ENCODE assay signal across 19 cellular contexts in genomic region chr10:97560731-97561381, GRCh38. TPM values are rescaled to one million over a fixed set of nuclear protein-coding genes. Genes with fewer than 3 reads are reported as not detected.
DNase-seq lines count a peak whose midpoint lies in the region; ATAC-seq, FAIRE-seq and TF ChIP-seq lines count a peak whose summit lies in the region.
"Not testable (repeated sequence)": the region's sequence is repeated elsewhere in the genome, so short reads cannot be mapped to it uniquely, and the experiment has no call there.
"Had no signal": no experiment of that assay in that cellular context is flagged by ENCODE, and none has a peak within 500 bp of the region (broad histone marks: within the 10 kb centered on the region; RNA-seq: fewer than 3 reads in every experiment).

No MANE protein-coding gene starts in this region.

- not testable (repeated sequence) for H3K9me3 Mint-ChIP-seq in activated T-cell treated with anti-CD3 and anti-CD28 coated beads, Interleukin-2, amount 50 U/mL, for 24 hours; endothelial cell (ENCODE audit: unreplicated experiment)

- not testable (repeated sequence) for H3K36me3 ChIP-seq in HEK293 (ENCODE audit: control insufficient read depth in 2 of 2, insufficient read depth in 1 of 2, low read length in 2 of 2); heart left ventricle; liver (ENCODE audit: control insufficient read depth in 4 of 4, insufficient read depth in 3 of 4, low read depth in 1 of 4, low read length in 3 of 4); pancreas

- intact Hi-C loops in heart left ventricle (cut with DNase I), result loop anchor here in 1 of 10 donors (1.0 kb wide), 1 partner anchor 18 kb away; no protein-coding TSS in a partner anchor
- intact Hi-C loops in pancreas (cut with DNase I), result not testable (repeated sequence)

- not testable (repeated sequence) for FAIRE-seq in pancreas (lab: Jason Lieb, UNC)

- H3K4me1 ChIP-seq in HEK293 (ENCODE audit: control insufficient read depth, insufficient read depth, low read length); liver (ENCODE audit: control insufficient read depth in 4 of 4, insufficient read depth in 4 of 4, low read length in 3 of 4); pancreas: not testable (repeated sequence)
- peaks cover 0 to 10% (median 0%) of the 10 kb centered on the region in 12 donors for H3K4me1 ChIP-seq in heart left ventricle

- ATAC-seq in heart left ventricle (peak in 2 of 4 donors; percentile 54 to 68), pancreas (peak in 2 of 4 donors; percentile 27 to 42)

- WGBS in heart left ventricle, 4 donors, result 71 to 81% (median 77%) methylated on average over 12 to 17 of the region's 17 CpGs
- WGBS in liver, result 26% methylated on average over 17 of the region's 17 CpGs
- 80% methylated on average over 17 of the region's 17 CpGs for WGBS in pancreas, 2 donors

- POLR2A ChIA-PET in HEK293 (lab: Yijun Ruan, JAX), result not testable (repeated sequence)

- DNase-seq in ACHN, result peak; percentile 80
- peak; percentile 24 for DNase-seq in activated T-cell treated with anti-CD3 and anti-CD28 coated beads, Interleukin-2, amount 50 U/mL, for 24 hours
- DNase-seq in endothelial cell (ENCODE audit: low spot score), result not testable (repeated sequence)
- DNase-seq in heart left ventricle, result peak in 3 of 5 donors; percentile 51 to 63 (median 56)
- peak in 2 of 6 donors; percentile 26 to 49 for DNase-seq in pancreas
- peak; percentile 50 for DNase-seq in stromal cell of bone marrow (ENCODE audit: low read depth)

- H3K27me3 Mint-ChIP-seq in activated T-cell treated with anti-CD3 and anti-CD28 coated beads, Interleukin-2, amount 50 U/mL, for 24 hours; endothelial cell (ENCODE audit: unreplicated experiment): not testable (repeated sequence)

- TF ChIP-seq POLR2A in heart left ventricle (IDR thresholded peaks at IDR 0.05), result not testable (repeated sequence)

- not testable (repeated sequence) for H3K27me3 ChIP-seq in heart left ventricle; liver (ENCODE audit: control insufficient read depth in 4 of 4, insufficient read depth in 4 of 4, low read length in 3 of 4); pancreas

- H3K27ac Mint-ChIP-seq in activated T-cell treated with anti-CD3 and anti-CD28 coated beads, Interleukin-2, amount 50 U/mL, for 24 hours, result not testable (repeated sequence)
- H3K27ac Mint-ChIP-seq in endothelial cell (ENCODE audit: unreplicated experiment), result peak overlapping the region; percentile 21

- TF ChIP-seq CTCF in HEK293 (tag by site-specific recombination; IDR thresholded peaks at IDR 0.05); endothelial cell (IDR thresholded peaks at IDR 0.05; ENCODE audit: unreplicated experiment); heart left ventricle (IDR thresholded peaks at IDR 0.05); liver (IDR thresholded peaks at IDR 0.05; ENCODE audit: low read depth, low read length, missing input control); pancreas (IDR thresholded peaks at IDR 0.05): not testable (repeated sequence)

- CTCF ChIA-PET in HEK293 (lab: Yijun Ruan, JAX), result not testable (repeated sequence)

- not testable (repeated sequence) for H3K9me3 ChIP-seq in HEK293 (ENCODE audit: control insufficient read depth, insufficient read depth, low read depth, low read length); heart left ventricle; liver (ENCODE audit: control insufficient read depth in 4 of 4, low read length in 3 of 4); pancreas

- not testable (repeated sequence) for H3K4me3 ChIP-seq in HEK293 (ENCODE audit: low read depth, low read length); pancreas
- H3K4me3 ChIP-seq in heart left ventricle, result peak overlapping the region in 7 of 12 donors; percentile 15 to 52 (median 30)
- peak overlapping the region in 1 of 3 donors; percentile 53 for H3K4me3 ChIP-seq in liver (ENCODE audit: low read depth in 1 of 3, low read length in 3 of 3)

- not testable (repeated sequence) for H3K4me3 Mint-ChIP-seq in activated T-cell treated with anti-CD3 and anti-CD28 coated beads, Interleukin-2, amount 50 U/mL, for 24 hours; endothelial cell (ENCODE audit: unreplicated experiment)

- not testable (repeated sequence) for H3K27ac ChIP-seq in HEK293 (ENCODE audit: extremely low read depth, low read depth, low read length)
- H3K27ac ChIP-seq in heart left ventricle (peak overlapping the region in 7 of 12 donors; percentile 8 to 67 (median 52)), liver (ENCODE audit: low read depth in 1 of 2, low read length in 2 of 2) (peak overlapping the region; percentile 39 to 85), pancreas (peak overlapping the region in 3 of 4 donors; percentile 28 to 56 (median 50))

- not testable (repeated sequence) for H3K36me3 Mint-ChIP-seq in activated T-cell treated with anti-CD3 and anti-CD28 coated beads, Interleukin-2, amount 50 U/mL, for 24 hours (ENCODE audit: low read depth); endothelial cell (ENCODE audit: low read depth, unreplicated experiment)

- not testable (repeated sequence) for H3K9ac ChIP-seq in liver (ENCODE audit: low read depth in 1 of 2, low read length in 2 of 2)

- in situ Hi-C loops in ACHN (cut with HindIII; ENCODE audit: low pct_ligation_motif_present, low pct_unique_long_range_greater_than_20kb, low sequenced_read_pairs), result not testable (repeated sequence)

- not testable (repeated sequence) for H3K4me1 Mint-ChIP-seq in activated T-cell treated with anti-CD3 and anti-CD28 coated beads, Interleukin-2, amount 50 U/mL, for 24 hours (ENCODE audit: low read depth)
- H3K4me1 Mint-ChIP-seq in endothelial cell (ENCODE audit: unreplicated experiment), result peaks cover 36% of the 10 kb centered on the region

- peak in 1 of 2 donors; percentile 13 for TF ChIP-seq RAD21 in liver (IDR thresholded peaks at IDR 0.05)

TF ChIP-seq in HEK293, 187 proteins besides CTCF, POLR2A, EP300 and RAD21:
- TF ChIP-seq ZNF677 (tag by site-specific recombination; IDR thresholded peaks at IDR 0.05), result 0 out of 2 replicates have a peak, but pooled peaks have one; percentile 26

TF ChIP-seq in liver, 16 proteins besides CTCF, POLR2A, EP300 and RAD21:
- TF ChIP-seq HNF4A (conservative IDR thresholded peaks at IDR 0.05) (peak; percentile 43 to 71), ATF3 (IDR thresholded peaks at IDR 0.05) (peak; percentile 88), SP1 (IDR thresholded peaks at IDR 0.05) (peak; percentile 52), RXRA (IDR thresholded peaks at IDR 0.05) (peak; percentile 25 to 58), REST (IDR thresholded peaks at IDR 0.05) (peak; percentile 14)

RNA-seq across cellular contexts. Expression of gene ANKRD2, which starts 11.7 kb away (rescaled TPM):
- 0.33 TPM for total RNA-seq in endothelial cell (ENCODE audit: unreplicated experiment)
- total RNA-seq in heart left ventricle, result 1,000 to 10,000 TPM in 1 of 9 donors, 100 to 1,000 TPM in 6, 10 to 100 TPM in 2; 56.7 to 2,367 (median 517) TPM
- 100 to 1,000 TPM; 450 to 857 TPM for polyA plus RNA-seq in heart left ventricle
- not detected for total RNA-seq in liver
- not detected for polyA plus RNA-seq in liver
- total RNA-seq in pancreas, result under 1 TPM; 0.12 to 0.56 (median 0.29) TPM
- polyA plus RNA-seq in pancreas, result 1 to 10 TPM in 1 of 2 donors, under 1 TPM in 1; 0.61 to 1.6 TPM
- total RNA-seq: activated T-cell treated with anti-CD3 and anti-CD28 coated beads, Interleukin-2, amount 50 U/mL, for 4 hours; ascending aorta; CD4-positive, alpha-beta T cell; GM23338; OCI-LY7; subcutaneous adipose tissue; T-helper 1 cell treated with Interleukin-12 subunit alpha and Interleukin-12 subunit beta and Interleukin-4 antibody, amounts not matched to agents 30 ng/mL and 1 ng/mL, for 36 hours had no signal
- polyA plus RNA-seq: GM23338 had no signal

RNA-seq across cellular contexts. Expression of gene HOGA1, which starts 23.3 kb away (rescaled TPM):
- 0.85 TPM for total RNA-seq in endothelial cell (ENCODE audit: unreplicated experiment)
- total RNA-seq in heart left ventricle, result 10 to 100 TPM in 8 of 9 donors, 1 to 10 TPM in 1; 7.5 to 82.6 (median 19.2) TPM
- polyA plus RNA-seq in heart left ventricle, result 10 to 100 TPM; 35.2 to 73.4 TPM
- 10 to 100 TPM; 21.7 to 21.8 TPM for total RNA-seq in liver
- 10 to 100 TPM; 23.8 to 31.4 TPM for polyA plus RNA-seq in liver
- total RNA-seq in pancreas, result 10 to 100 TPM in 2 of 6 donors, 1 to 10 TPM in 4; 7.2 to 14.9 (median 8.7) TPM
- polyA plus RNA-seq in pancreas, result 10 to 100 TPM; 15.9 to 20.5 TPM
- total RNA-seq: activated naive CD8-positive, alpha-beta T cell treated with anti-CD3 and anti-CD28 coated beads, Interleukin-2, amount 10 ng/mL, durations not matched to agents 7 days and 5 days; activated T-cell treated with anti-CD3 and anti-CD28 coated beads, Interleukin-2, amount 50 U/mL, for 4 hours; CD4-positive, alpha-beta T cell; GM23338; T-helper 1 cell treated with Interleukin-12 subunit alpha and Interleukin-12 subunit beta and Interleukin-4 antibody, amounts not matched to agents 30 ng/mL and 1 ng/mL, for 36 hours had no signal

RNA-seq across cellular contexts. Expression of gene C10orf62, which starts 28.7 kb away (rescaled TPM):
- total RNA-seq in endothelial cell (ENCODE audit: unreplicated experiment) (not detected), heart left ventricle (1 to 10 TPM in 2 of 9 donors, under 1 TPM in 7; 0.24 to 2.1 (median 0.58) TPM), liver (1 to 10 TPM in 1 of 2 donors, under 1 TPM in 1; 0.56 to 3.0 TPM), pancreas (1 to 10 TPM in 2 of 6 donors, under 1 TPM in 4; 0.34 to 1.9 (median 0.61) TPM)
- polyA plus RNA-seq in heart left ventricle (1 to 10 TPM; 1.3 to 1.8 TPM), liver (under 1 TPM; 0.16 to 0.26 TPM), pancreas (under 1 TPM; 0.12 to 0.95 TPM)
- total RNA-seq: activated naive CD8-positive, alpha-beta T cell treated with anti-CD3 and anti-CD28 coated beads, Interleukin-2, amount 10 ng/mL, durations not matched to agents 7 days and 5 days; activated T-cell treated with anti-CD3 and anti-CD28 coated beads, Interleukin-2, amount 50 U/mL, for 4 hours; ascending aorta; CD4-positive, alpha-beta T cell; GM23338; mucosa of descending colon; OCI-LY7; T-helper 1 cell treated with Interleukin-12 subunit alpha and Interleukin-12 subunit beta and Interleukin-4 antibody, amounts not matched to agents 30 ng/mL and 1 ng/mL, for 36 hours; ureter had no signal
- polyA plus RNA-seq: GM23338, lung had no signal

Comparison
In these comparisons a context has a peak if more than half of its experiments do, and no peak if none do; other contexts are left out.
1. RNA of gene ANKRD2, which starts 11.7 kb away (total RNA-seq): 56.7 to 2,367 TPM in heart left ventricle; 0.12 to 0.56 TPM in pancreas, 0.33 TPM in endothelial cell (single experiment) and not detected in liver; every median in the first group is over 10 times any median in the second.